Comparison of ENCODE assay signal across 28 cellular contexts in the genomic region with DNA sequence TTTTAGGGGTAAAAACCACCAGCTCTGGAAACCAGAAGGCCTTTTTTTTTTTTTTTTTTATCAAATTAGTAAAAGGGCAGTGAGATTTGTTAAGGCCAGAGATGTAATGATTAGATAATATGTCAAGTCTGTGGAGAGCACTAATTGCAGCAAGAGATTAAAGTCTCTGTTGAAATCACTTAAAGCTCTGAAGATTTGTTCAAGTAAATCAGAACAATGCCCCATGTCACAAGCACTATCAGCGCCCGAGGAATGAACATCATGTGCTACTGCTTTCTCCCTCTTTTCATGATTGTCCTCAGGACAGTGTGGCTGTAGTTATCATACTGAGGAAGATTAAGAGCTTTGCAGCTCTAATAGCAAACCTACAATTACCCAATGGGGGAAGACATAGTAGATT.
A peak's percentile ranks its signal among the peaks of the same experiment; 100 is the strongest.
DNase-seq lines count a peak whose midpoint lies in the region; TF ChIP-seq lines count a peak whose summit lies in the region.
"Had no signal": no experiment of that assay in that cellular context is flagged by ENCODE, and none has a peak within 500 bp of the region (broad histone marks: within the 10 kb centered on the region; RNA-seq: fewer than 3 reads in every experiment).

No MANE protein-coding gene starts in this region.

- no peaks in the 10 kb centered on the region for H3K79me1 ChIP-seq in mesendoderm (ENCODE audit: low read length)

- no peak overlapping the region for H2AFZ ChIP-seq in hepatocyte

- H3K4me3 ChIP-seq in ectodermal cell (ENCODE audit: insufficient read depth, low read depth, low read length), result no peak overlapping the region
- no peak overlapping the region for H3K4me3 ChIP-seq in mesendoderm (ENCODE audit: low read length)
- no peak overlapping the region for H3K4me3 ChIP-seq in hepatocyte
- H3K4me3 ChIP-seq: adrenal gland; BLaER1 treated with 17β-estradiol and CSF1 and Interleukin-3, amounts not matched to agents 10 nM and 100 nM; lower lobe of right lung; SK-N-MC; spleen had no signal

- no peak overlapping the region for H2BK120ac ChIP-seq in mesendoderm (ENCODE audit: low read depth, low read length)

- H3K4me1 ChIP-seq in ectodermal cell (ENCODE audit: control insufficient read depth, insufficient read depth, low read length) (peaks cover 15% of the 10 kb centered on the region), mesendoderm (ENCODE audit: control insufficient read depth, low read depth, low read length) (no peaks in the 10 kb centered on the region), hepatocyte (ENCODE audit: insufficient read depth) (no peaks in the 10 kb centered on the region)
- H3K4me1 ChIP-seq: adrenal gland; BLaER1 treated with 17β-estradiol and CSF1 and Interleukin-3, amounts not matched to agents 10 nM and 100 nM; lower lobe of right lung; right atrium auricular region; spleen had no signal

- H3K23ac ChIP-seq in mesendoderm (ENCODE audit: low read length), result no peak overlapping the region

- no peak overlapping the region for H2AK5ac ChIP-seq in mesendoderm (ENCODE audit: low read length)

- H2BK5ac ChIP-seq in mesendoderm (ENCODE audit: low read length), result no peak overlapping the region

- H3K79me2 ChIP-seq in mesendoderm (ENCODE audit: control insufficient read depth, insufficient read depth, low read length) (no peaks in the 10 kb centered on the region), hepatocyte (no peaks in the 10 kb centered on the region)

- H3K27me3 ChIP-seq in ectodermal cell (ENCODE audit: control insufficient read depth, insufficient read depth, low read length, poor library complexity, severe bottlenecking) (no peaks in the 10 kb centered on the region), mesendoderm (ENCODE audit: insufficient read depth, low read length, poor library complexity) (no peaks in the 10 kb centered on the region), hepatocyte (no peaks in the 10 kb centered on the region)
- H3K27me3 ChIP-seq: adrenal gland; BLaER1 treated with 17β-estradiol and CSF1 and Interleukin-3, amounts not matched to agents 10 nM and 100 nM; right atrium auricular region; spleen had no signal

- no peak overlapping the region for H4K5ac ChIP-seq in mesendoderm (ENCODE audit: low read length)

- no peak overlapping the region for H3K18ac ChIP-seq in mesendoderm (ENCODE audit: low read length)

- no peak overlapping the region for H3K9ac ChIP-seq in mesendoderm (ENCODE audit: low read length)
- H3K9ac ChIP-seq: BLaER1 treated with 17β-estradiol and CSF1 and Interleukin-3, amounts not matched to agents 10 nM and 100 nM had no signal

- no peak overlapping the region for H4K8ac ChIP-seq in mesendoderm (ENCODE audit: low read depth, low read length)

- no peaks in the 10 kb centered on the region for H4K20me1 ChIP-seq in hepatocyte (ENCODE audit: insufficient read depth, poor library complexity, severe bottlenecking)
- H4K20me1 ChIP-seq: BLaER1 treated with 17β-estradiol and CSF1 and Interleukin-3, amounts not matched to agents 10 nM and 100 nM had no signal

- no peak for TF ChIP-seq CTCF in hepatocyte (IDR thresholded peaks at IDR 0.05; ENCODE audit: poor library complexity)

- H3K27ac ChIP-seq in ectodermal cell (ENCODE audit: insufficient read depth, low read depth, low read length, poor library complexity, severe bottlenecking) (peak overlapping the region; percentile 3), mesendoderm (ENCODE audit: low read depth, low read length) (no peak overlapping the region), temporal lobe (ENCODE audit: low read depth, low read length) (peak overlapping the region; percentile 7), hepatocyte (no peak overlapping the region)
- H3K27ac ChIP-seq: adrenal gland; BLaER1 treated with 17β-estradiol and CSF1 and Interleukin-3, amounts not matched to agents 10 nM and 100 nM; lower lobe of right lung; SK-N-MC; spleen had no signal

- H2BK15ac ChIP-seq in mesendoderm (replicated peaks; ENCODE audit: low read depth), result no peak overlapping the region

- H3K4me2 ChIP-seq in mesendoderm (ENCODE audit: low read length), result no peak overlapping the region
- no peak overlapping the region for H3K4me2 ChIP-seq in hepatocyte
- H3K4me2 ChIP-seq: BLaER1 treated with 17β-estradiol and CSF1 and Interleukin-3, amounts not matched to agents 10 nM and 100 nM had no signal

- H3K9me3 ChIP-seq in ectodermal cell (ENCODE audit: control insufficient read depth, low read length) (no peaks in the 10 kb centered on the region), hepatocyte (ENCODE audit: low read depth) (no peaks in the 10 kb centered on the region)
- H3K9me3 ChIP-seq: adrenal gland; BLaER1 treated with 17β-estradiol and CSF1 and Interleukin-3, amounts not matched to agents 10 nM and 100 nM; Caco-2; lower lobe of right lung; right atrium auricular region; spleen had no signal

- H3K36me3 ChIP-seq in ectodermal cell (ENCODE audit: control insufficient read depth, insufficient read depth, low read length) (no peaks in the 10 kb centered on the region), mesendoderm (ENCODE audit: control insufficient read depth, insufficient read depth, low read length) (no peaks in the 10 kb centered on the region), hepatocyte (replicated peaks; ENCODE audit: insufficient read depth, low read depth) (no peaks in the 10 kb centered on the region)
- H3K36me3 ChIP-seq: adrenal gland; BLaER1 treated with 17β-estradiol and CSF1 and Interleukin-3, amounts not matched to agents 10 nM and 100 nM; lower lobe of right lung; right atrium auricular region; spleen had no signal

- DNase-seq in NCI-H82 treated with DMSO at 0.1 percent for 48 hours (lab: John Stamatoyannopoulos, UW; ENCODE audit: unreplicated experiment) (peak; percentile 27), mesendoderm (peak; percentile 96), NCI-H345 (lab: John Stamatoyannopoulos, UW) (no peak), hepatocyte (ENCODE audit: low spot score) (no peak), activated gamma-delta T cell treated with Interleukin-2 at 50 U/mL for 16 hours (no peak)
- DNase-seq: activated CD8-positive, alpha-beta memory T cell treated with anti-CD3 and anti-CD28 coated beads, Interleukin-2, amount 50 U/mL, for 4 hours; activated naive CD4-positive, alpha-beta T cell treated with anti-CD3 and anti-CD28 coated beads, Interleukin-2, amount 10 ng/mL, durations not matched to agents 7 days and 5 days; adrenal gland; dermis blood vessel endothelial cell; DMS79 treated with DMSO at 0.1 percent for 48 hours; GDM1; IMR-90; lower lobe of right lung; MV-4-11; naive thymus-derived CD8-positive, alpha-beta T cell; NCI-H1436 treated with DMSO at 0.1 percent for 48 hours; NCI-H2107; NCI-H774; RPMI8226; spleen; stimulated activated naive CD8-positive, alpha-beta T cell treated with anti-CD3 and anti-CD28 coated beads, Interleukin-15, amount 100 ng/mL, for 72 hours; trophoblast cell had no signal

- H3K4ac ChIP-seq in mesendoderm (ENCODE audit: low read depth, low read length), result no peak overlapping the region

- H3K56ac ChIP-seq in mesendoderm (ENCODE audit: low read length), result no peak overlapping the region

- no peaks in the 10 kb centered on the region for H3K9me2 ChIP-seq in hepatocyte (replicated peaks; ENCODE audit: insufficient read depth)

- WGBS in ectodermal cell, 2 experiments, result 34 to 42% methylated on average over 2 of the region's 2 CpGs
- WGBS in mesendoderm (ENCODE audit: extremely low coverage, insufficient coverage, low lambda C conversion rate), result no CpG with 5 or more reads among the region's 2 CpGs
- 40% methylated on average over 2 of the region's 2 CpGs for WGBS in hepatocyte (ENCODE audit: low lambda C conversion rate, missing lambda C conversion rate)

Comparison
In these comparisons a context has a peak if more than half of its experiments do, and no peak if none do; other contexts are left out.
1. DNase-seq: peak in NCI-H82 treated with DMSO at 0.1 percent for 48 hours (single experiment) and mesendoderm (single experiment); none in NCI-H345 (single experiment), hepatocyte (single experiment) and activated gamma-delta T cell treated with Interleukin-2 at 50 U/mL for 16 hours (single experiment).
2. H3K27ac ChIP-seq: peak in ectodermal cell (single experiment) and temporal lobe (single experiment); none in mesendoderm (single experiment) and hepatocyte (single experiment).